Comparison of ENCODE assay signal across 8 cellular contexts in genomic region chr15:90620379-90621134, GRCh38.
DNase-seq lines count a peak whose midpoint lies in the region; ATAC-seq and TF ChIP-seq lines count a peak whose summit lies in the region.

No MANE protein-coding gene starts in this region.

- no peaks in the 10 kb centered on the region for H3K79me2 ChIP-seq in Loucy (ENCODE audit: insufficient read depth, low read length)

- peak overlapping the region in 6 of 7 donors; percentile 3 to 70 (median 48) for H3K27ac Mint-ChIP-seq in CD14-positive monocyte
- H3K27ac Mint-ChIP-seq in activated T-helper 2 cell treated with anti-CD3 and anti-CD28 coated beads, Interferon-gamma antibody, Interleukin-2, Interleukin-4, amounts not matched to agents 10 μg/mL and 5 μg/mL and 100 μg/mL, durations not matched to agents 14 hours and 24 hours and 36 hours, result peak overlapping the region; percentile 58
- peak overlapping the region in 3 of 6 donors; percentile 44 to 56 (median 48) for H3K27ac Mint-ChIP-seq in immature natural killer cell

- peak overlapping the region; percentile 49 for H3K4me3 ChIP-seq in Loucy (ENCODE audit: low read length, poor library complexity, severe bottlenecking)

- DNase-seq in CD14-positive monocyte (ENCODE audit: low spot score) (no peak), immature natural killer cell (no peak), mucosa of gallbladder (ENCODE audit: low spot score) (no peak), NCI-H82 (lab: John Stamatoyannopoulos, UW) (no peak)
- DNase-seq in activated T-helper 2 cell treated with anti-CD3 and anti-CD28 coated beads, Interferon-gamma antibody, Interleukin-2, Interleukin-4, amounts not matched to agents 10 μg/mL and 5 μg/mL and 100 μg/mL, durations not matched to agents 14 hours and 24 hours and 36 hours (ENCODE audit: low spot score), result peak; percentile 41

- peak overlapping the region; percentile 63 for H3K9ac ChIP-seq in Loucy (ENCODE audit: low read depth, low read length, poor library complexity, severe bottlenecking)

- no peaks in the 10 kb centered on the region for H3K9me2 ChIP-seq in Loucy (replicated peaks; ENCODE audit: low read depth, low read length)

- H3K27me3 ChIP-seq in Loucy (ENCODE audit: insufficient read depth, low read length, poor library complexity, severe bottlenecking), result no peaks in the 10 kb centered on the region

- peaks cover 9% of the 10 kb centered on the region; the same call in 1 of the 2 replicates for H3K36me3 ChIP-seq in Loucy (ENCODE audit: insufficient read depth, low read length)

- no peak overlapping the region for H2AFZ ChIP-seq in Loucy (ENCODE audit: low read length)

- H3K4me2 ChIP-seq in Loucy (ENCODE audit: low read depth, low read length, poor library complexity, severe bottlenecking), result peak overlapping the region; percentile 59

- H3K27me3 Mint-ChIP-seq in CD14-positive monocyte (ENCODE audit: low read depth in 3 of 3) (peaks cover 0 to 1% (median 0%) of the 10 kb centered on the region in 3 donors), immature natural killer cell (ENCODE audit: low read depth in 3 of 3) (no peaks in the 10 kb centered on the region)
- no peaks in the 10 kb centered on the region for H3K27me3 Mint-ChIP-seq in activated T-helper 2 cell treated with anti-CD3 and anti-CD28 coated beads, Interferon-gamma antibody, Interleukin-2, Interleukin-4, amounts not matched to agents 10 μg/mL and 5 μg/mL and 100 μg/mL, durations not matched to agents 14 hours and 24 hours and 36 hours (ENCODE audit: low read depth)

- peak overlapping the region in 1 of 2 donors; percentile 13 for H3K4me3 Mint-ChIP-seq in CD14-positive monocyte
- no peak overlapping the region for H3K4me3 Mint-ChIP-seq in activated T-helper 2 cell treated with anti-CD3 and anti-CD28 coated beads, Interferon-gamma antibody, Interleukin-2, Interleukin-4, amounts not matched to agents 10 μg/mL and 5 μg/mL and 100 μg/mL, durations not matched to agents 14 hours and 24 hours and 36 hours (ENCODE audit: low read depth)
- no peak overlapping the region for H3K4me3 Mint-ChIP-seq in immature natural killer cell

- H3K4me1 Mint-ChIP-seq in CD14-positive monocyte (peaks cover 14% of the 10 kb centered on the region), immature natural killer cell (peaks cover 0 to 11% of the 10 kb centered on the region in 2 donors)
- peaks cover 40% of the 10 kb centered on the region for H3K4me1 Mint-ChIP-seq in activated T-helper 2 cell treated with anti-CD3 and anti-CD28 coated beads, Interferon-gamma antibody, Interleukin-2, Interleukin-4, amounts not matched to agents 10 μg/mL and 5 μg/mL and 100 μg/mL, durations not matched to agents 14 hours and 24 hours and 36 hours (ENCODE audit: low read depth)

- H3F3A ChIP-seq in Loucy (ENCODE audit: low read depth), result no peaks in the 10 kb centered on the region

- intact Hi-C loops in CD14-positive monocyte (cut with micrococcal nuclease), result no loop called here
- intact Hi-C loops in activated T-helper 2 cell treated with anti-CD3 and anti-CD28 coated beads, Interferon-gamma antibody, Interleukin-2, Interleukin-4, amounts not matched to agents 10 μg/mL and 5 μg/mL and 100 μg/mL, durations not matched to agents 14 hours and 24 hours and 36 hours (cut with micrococcal nuclease), result no loop called here

- H4K20me1 ChIP-seq in Loucy (ENCODE audit: insufficient read depth, low read length, poor library complexity, severe bottlenecking), result no peaks in the 10 kb centered on the region

- TF ChIP-seq CTCF in CD14-positive monocyte (IDR thresholded peaks at IDR 0.05) (no peak), Loucy (conservative IDR thresholded peaks at IDR 0.05; ENCODE audit: low read length) (no peak)

- no peaks in the 10 kb centered on the region for H3K9me3 Mint-ChIP-seq in CD14-positive monocyte
- H3K9me3 Mint-ChIP-seq in activated T-helper 2 cell treated with anti-CD3 and anti-CD28 coated beads, Interferon-gamma antibody, Interleukin-2, Interleukin-4, amounts not matched to agents 10 μg/mL and 5 μg/mL and 100 μg/mL, durations not matched to agents 14 hours and 24 hours and 36 hours, result no peaks in the 10 kb centered on the region
- H3K9me3 Mint-ChIP-seq in immature natural killer cell, result no peaks in the 10 kb centered on the region

- H3K36me3 Mint-ChIP-seq in CD14-positive monocyte (peaks cover 43 to 49% of the 10 kb centered on the region in 2 donors), immature natural killer cell (peaks cover 17 to 26% (median 24%) of the 10 kb centered on the region in 3 donors)
- H3K36me3 Mint-ChIP-seq in activated T-helper 2 cell treated with anti-CD3 and anti-CD28 coated beads, Interferon-gamma antibody, Interleukin-2, Interleukin-4, amounts not matched to agents 10 μg/mL and 5 μg/mL and 100 μg/mL, durations not matched to agents 14 hours and 24 hours and 36 hours (ENCODE audit: low read depth), result peaks cover 46% of the 10 kb centered on the region

- no peaks in the 10 kb centered on the region for H3K9me3 ChIP-seq in Loucy (ENCODE audit: insufficient read depth, low read depth, low read length)

- peak; percentile 73 for ATAC-seq in GM21367 (IDR thresholded peaks at IDR 0.05; ENCODE audit: unreplicated experiment)
- no peak for ATAC-seq in HG03159 (IDR thresholded peaks at IDR 0.05; ENCODE audit: unreplicated experiment)

- H3K4me1 ChIP-seq in Loucy (ENCODE audit: insufficient read depth, low read length, poor library complexity, severe bottlenecking), result peaks cover 19% of the 10 kb centered on the region
